In the genomic region with DNA sequence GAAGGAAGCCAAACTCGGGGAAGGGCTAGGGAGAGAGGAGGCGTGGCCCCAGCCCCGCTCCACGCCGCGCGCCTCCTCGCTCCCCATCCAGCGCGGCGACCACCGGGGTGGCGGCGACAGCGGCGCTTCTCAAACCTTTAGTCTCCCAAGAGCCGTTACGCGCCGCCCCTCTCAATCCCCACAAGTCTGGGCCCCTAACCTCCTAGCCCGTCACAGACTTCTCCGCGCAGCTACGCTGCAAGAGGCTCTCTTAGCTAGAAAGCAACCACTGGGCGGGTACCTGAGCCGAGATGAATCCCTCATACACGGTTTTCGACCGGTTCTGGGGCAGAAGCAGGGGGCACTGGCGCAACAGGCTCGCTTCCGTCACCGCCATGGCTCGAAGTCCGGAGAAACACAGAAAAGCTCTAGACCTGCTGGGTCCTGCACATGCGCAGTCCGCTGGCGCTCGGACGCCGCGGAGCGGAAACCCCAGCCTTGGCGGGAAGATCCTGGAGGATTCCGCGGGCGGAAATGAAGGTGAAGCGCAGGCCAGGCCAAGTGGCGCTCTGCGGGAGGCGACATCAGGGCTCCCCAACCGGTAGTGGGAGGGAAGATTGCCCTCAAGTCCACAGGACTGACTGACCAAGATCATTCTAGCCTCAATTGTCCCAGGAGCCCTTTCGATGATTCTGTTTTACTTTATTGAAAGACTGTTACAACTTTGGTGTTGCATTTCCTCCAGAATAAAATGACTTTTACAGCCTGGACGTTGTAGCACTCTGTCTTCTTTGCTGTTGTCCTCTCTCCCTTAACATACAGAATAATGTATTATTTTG, we compare ENCODE assay signal across 8 cellular contexts. TPM values are rescaled to one million over a fixed set of nuclear protein-coding genes. Genes with fewer than 3 reads are reported as not detected.
DNase-seq lines count a peak whose midpoint lies in the region; ATAC-seq, FAIRE-seq and TF ChIP-seq lines count a peak whose summit lies in the region.

A gene (minus strand): TSS at position 388 of the 818 bp plus-strand sequence. CDS start 12 bp downstream, at position 376.

- no peaks in the 10 kb centered on the region for H3K79me2 ChIP-seq in parathyroid adenoma

- peak; percentile 89 for FAIRE-seq in GM12891 (lab: Jason Lieb, UNC)

- peaks cover 37% of the 10 kb centered on the region for H3K4me1 Mint-ChIP-seq in activated naive CD8-positive, alpha-beta T cell treated with anti-CD3 and anti-CD28 coated beads, Interleukin-2, amount 50 U/mL, for 24 hours

- H3K4me1 ChIP-seq in parathyroid adenoma (no peaks in the 10 kb centered on the region), tibial artery (peaks cover 0 to 16% (median 6%) of the 10 kb centered on the region in 4 donors)

- peak within 1 kb of the TSS; percentile 91 for H3K4me3 ChIP-seq in parathyroid adenoma (ENCODE audit: low read depth, low read length)
- peak within 1 kb of the TSS; percentile 83 to 87 for H3K4me3 ChIP-seq in tibial artery

- peak within 1 kb of the TSS; percentile 92 for H3K4me3 Mint-ChIP-seq in activated naive CD8-positive, alpha-beta T cell treated with anti-CD3 and anti-CD28 coated beads, Interleukin-2, amount 50 U/mL, for 24 hours

- peak within 1 kb of the TSS; percentile 71 for H3K4me2 ChIP-seq in parathyroid adenoma (ENCODE audit: low read length)

- peak within 1 kb of the TSS; percentile 31 for H3K9ac ChIP-seq in parathyroid adenoma

- DNase-seq in GM12891 (ENCODE audit: insufficient read length, low spot score) (peak; percentile 65), NCI-H1417 (lab: John Stamatoyannopoulos, UW) (peak; percentile 96 to 98 (median 96)), SW480 (ENCODE audit: low spot score) (peak; percentile 93), cardiac septum (ENCODE audit: low spot score) (peak; percentile 93), tibial artery (peak; percentile 85 to 92)
- DNase-seq in activated naive CD8-positive, alpha-beta T cell treated with anti-CD3 and anti-CD28 coated beads, Interleukin-2, amount 50 U/mL, for 24 hours = peak; percentile 87

- TF ChIP-seq POLR2A in GM12891 (IDR thresholded peaks at IDR 0.05; ENCODE audit: low read depth, low read length) = peak; percentile 80

- H3K27ac Mint-ChIP-seq in activated naive CD8-positive, alpha-beta T cell treated with anti-CD3 and anti-CD28 coated beads, Interleukin-2, amount 50 U/mL, for 24 hours = peak within 1 kb of the TSS; percentile 93

- TF ChIP-seq CTCF in parathyroid adenoma (IDR thresholded peaks at IDR 0.05) = no peak
- no peak for TF ChIP-seq CTCF in tibial artery (IDR thresholded peaks at IDR 0.05)

- ATAC-seq in HG02763 (IDR thresholded peaks at IDR 0.05; ENCODE audit: unreplicated experiment) = peak; percentile 82
- ATAC-seq in activated naive CD8-positive, alpha-beta T cell treated with anti-CD3 and anti-CD28 coated beads, Interleukin-2, amount 50 U/mL, for 24 hours = peak; percentile 81

- peaks cover 7% of the 10 kb centered on the region for H3K27me3 Mint-ChIP-seq in activated naive CD8-positive, alpha-beta T cell treated with anti-CD3 and anti-CD28 coated beads, Interleukin-2, amount 50 U/mL, for 24 hours

- no peaks in the 10 kb centered on the region for H3K36me3 ChIP-seq in parathyroid adenoma (ENCODE audit: control insufficient read depth, insufficient read depth, low read length)
- H3K36me3 ChIP-seq in tibial artery = no peaks in the 10 kb centered on the region

- no peaks in the 10 kb centered on the region for H3K9me3 ChIP-seq in parathyroid adenoma (ENCODE audit: control insufficient read depth, low read length)
- no peaks in the 10 kb centered on the region for H3K9me3 ChIP-seq in tibial artery

- H3K36me3 Mint-ChIP-seq in activated naive CD8-positive, alpha-beta T cell treated with anti-CD3 and anti-CD28 coated beads, Interleukin-2, amount 50 U/mL, for 24 hours (ENCODE audit: low read depth) = peaks cover 4% of the 10 kb centered on the region

- no peaks in the 10 kb centered on the region for H3K9me3 Mint-ChIP-seq in activated naive CD8-positive, alpha-beta T cell treated with anti-CD3 and anti-CD28 coated beads, Interleukin-2, amount 50 U/mL, for 24 hours

- intact Hi-C loops in cardiac septum (cut with DNase I) = loop anchor here (2.0 kb wide), 1 partner anchor 194 kb away; a partner anchor contains a TSS
- intact Hi-C loops in tibial artery (cut with DNase I; ENCODE audit: low total_unique reads) = loop anchor here (10.0 kb wide), 1 partner anchor 196 kb away; a partner anchor contains a TSS

- H3K27me3 ChIP-seq in parathyroid adenoma (ENCODE audit: control insufficient read depth, insufficient read depth, low read length) (no peaks in the 10 kb centered on the region), tibial artery (no peaks in the 10 kb centered on the region)

- H2AFZ ChIP-seq in parathyroid adenoma = peak within 1 kb of the TSS; percentile 99

- H3K27ac ChIP-seq in parathyroid adenoma = peak within 1 kb of the TSS; percentile 72
- H3K27ac ChIP-seq in tibial artery = peak within 1 kb of the TSS; percentile 78 to 81

TF ChIP-seq in GM12891, 5 proteins besides CTCF, POLR2A, EP300 and RAD21:
- TF ChIP-seq POU2F2 (IDR thresholded peaks at IDR 0.05; ENCODE audit: low read depth, low read length) (peak; percentile 50; the same call in 1 of the 2 replicates), TAF1 (IDR thresholded peaks at IDR 0.05; ENCODE audit: low read depth, low read length) (peak; percentile 51; the same call in 1 of the 2 replicates), SPI1 (IDR thresholded peaks at IDR 0.05; ENCODE audit: low read depth, low read length) (peak; percentile 22; the same call in 1 of the 2 replicates), PAX5 (IDR thresholded peaks at IDR 0.05; ENCODE audit: insufficient read depth, low read length, severe bottlenecking) (peak; percentile 84), POLR2AphosphoS5 (IDR thresholded peaks at IDR 0.05; ENCODE audit: low read depth, low read length) (peak; percentile 82)

RNA-seq across cellular contexts. Expression of the gene that starts here (rescaled TPM):
- polyA plus RNA-seq in GM12891 (2012; ENCODE audit: low read depth, missing spikeins) = 23.5 TPM
- total RNA-seq in cardiac septum = 11.4 TPM

Comparison
In these comparisons a context has a peak if more than half of its experiments do, and no peak if none do; other contexts are left out.
1. Peak in every context shown above with its lines: DNase-seq, ATAC-seq, H3K4me3 ChIP-seq and H3K27ac ChIP-seq.